ENCODE assay signal across 30 cellular contexts in genomic region chr20:36815454-36816091, GRCh38. TPM values are rescaled to one million over a fixed set of nuclear protein-coding genes. Genes with fewer than 3 reads are reported as not detected.
DNase-seq lines count a peak whose midpoint lies in the region; ATAC-seq, FAIRE-seq and TF ChIP-seq lines count a peak whose summit lies in the region.
"Had no signal": no experiment of that assay in that cellular context is flagged by ENCODE, and none has a peak within 500 bp of the region (broad histone marks: within the 10 kb centered on the region; RNA-seq: fewer than 3 reads in every experiment).

No MANE protein-coding gene starts in this region.

- no peak overlapping the region for H3K4me2 ChIP-seq in endothelial cell of umbilical vein (ENCODE audit: insufficient read depth, low read length)
- H3K4me2 ChIP-seq in osteoblast (ENCODE audit: insufficient read depth, low read length) = no peak overlapping the region
- H3K4me2 ChIP-seq: A549, SK-N-SH had no signal

- peaks cover 93% of the 10 kb centered on the region for H3K36me3 ChIP-seq in RWPE2 (ENCODE audit: low read depth)
- peaks cover 12 to 31% of the 10 kb centered on the region in 2 experiments for H3K36me3 ChIP-seq in endothelial cell of umbilical vein (ENCODE audit: control insufficient read depth in 2 of 2, extremely low read depth in 1 of 2, insufficient read depth in 2 of 2, low read length in 2 of 2)
- peaks cover 74% of the 10 kb centered on the region for H3K36me3 ChIP-seq in osteoblast (ENCODE audit: insufficient read depth, low read length)
- H3K36me3 ChIP-seq: uterus had no signal

- no peak for TF ChIP-seq POLR2A in endothelial cell of umbilical vein (IDR thresholded peaks at IDR 0.05; ENCODE audit: low read depth, low read length)

- no peak for ATAC-seq in RWPE2 (ENCODE audit: low read depth)
- ATAC-seq: A549; CD8-positive, alpha-beta T cell; T-helper 17 cell had no signal

- TF ChIP-seq CTCF in C4-2B (conservative IDR thresholded peaks at IDR 0.05) (no peak), RWPE2 (IDR thresholded peaks at IDR 0.05; ENCODE audit: poor library complexity, severe bottlenecking) (no peak), endothelial cell of umbilical vein (IDR thresholded peaks at IDR 0.05; ENCODE audit: extremely low read depth in 1 of 2, insufficient read depth in 1 of 2, low read depth in 1 of 2, low read length in 2 of 2) (no peak), osteoblast (IDR thresholded peaks at IDR 0.05; ENCODE audit: extremely low read depth, low read depth, low read length) (no peak)

- H3K4me3 ChIP-seq in RWPE2 (ENCODE audit: severe bottlenecking) (no peak overlapping the region), endothelial cell of umbilical vein (replicated peaks in 1 of 3; ENCODE audit: insufficient read depth in 1 of 3, low read depth in 1 of 3, low read length in 3 of 3) (no peak overlapping the region), osteoblast (ENCODE audit: insufficient read depth, low read length) (no peak overlapping the region)
- H3K4me3 ChIP-seq: A549, lung, MG63, right lobe of liver, uterus had no signal

- DNase-seq in RWPE2 (ENCODE audit: low spot score) = peak; percentile 85
- DNase-seq in endothelial cell of umbilical vein (ENCODE audit: low read depth, low spot score) = no peak
- DNase-seq in osteoblast (ENCODE audit: insufficient read length, low spot score, missing footprints) = peak; percentile 47
- no peak for DNase-seq in hepatic stellate cell (ENCODE audit: low spot score)
- no peak for DNase-seq in HUDEP-2 (lab: John Stamatoyannopoulos, UW; ENCODE audit: unreplicated experiment in 76 of 76)
- no peak for DNase-seq in MV-4-11 (lab: John Stamatoyannopoulos, UW)
- no peak for DNase-seq in NCI-H1694 treated with DMSO at 0.1 percent for 48 hours (lab: John Stamatoyannopoulos, UW)
- DNase-seq: activated CD4-positive, alpha-beta T cell treated with anti-CD3 and anti-CD28 coated beads for 4 hours; activated gamma-delta T cell; activated T-cell treated with anti-CD3 and anti-CD28 coated beads, Interleukin-2, amount 50 U/mL, for 1 hour; AML-193; CD8-positive, alpha-beta T cell; central memory CD4-positive, alpha-beta T cell; dermis blood vessel endothelial cell; DMS 273 treated with DMSO at 0.1 percent for 48 hours; EL; KBM-7; kidney glomerular epithelial cell; MG63; NCI-H2081 treated with DMSO at 0.1 percent for 48 hours; NCI-H774; right lobe of liver; SK-N-SH; stimulated activated CD4-positive, alpha-beta T cell treated with anti-CD3 and anti-CD28 coated beads, Interleukin-12 subunit alpha, Interleukin-12 subunit beta, amount 100 ng/mL, for 4 hours; stimulated activated CD4-positive, alpha-beta T cell treated with anti-CD3 and anti-CD28 coated beads, Interleukin-4, amount 100 ng/mL, for 1 hour; T-helper 17 cell; uterus had no signal

- H4K20me1 ChIP-seq in endothelial cell of umbilical vein (replicated peaks; ENCODE audit: control insufficient read depth, extremely low read depth, insufficient read depth, low read length) = no peaks in the 10 kb centered on the region
- peaks cover 8% of the 10 kb centered on the region for H4K20me1 ChIP-seq in osteoblast (ENCODE audit: insufficient read depth, low read length)

- CTCF ChIA-PET in endothelial cell of umbilical vein (lab: Charles Lee) = interaction anchor here (1.5 to 4.9 kb wide), 3 partner anchors 16 to 48 kb away, joined by 5 to 19 read pairs (median 8); a partner anchor contains a TSS

- no peaks in the 10 kb centered on the region for H3K4me1 ChIP-seq in RWPE2 (ENCODE audit: insufficient read depth, poor library complexity, severe bottlenecking)
- peaks cover 2% of the 10 kb centered on the region for H3K4me1 ChIP-seq in endothelial cell of umbilical vein (ENCODE audit: control insufficient read depth, extremely low read depth, insufficient read depth, low read length)
- H3K4me1 ChIP-seq in osteoblast (ENCODE audit: insufficient read depth, low read length) = peaks cover 5% of the 10 kb centered on the region
- H3K4me1 ChIP-seq: A549, right lobe of liver, uterus had no signal

- no peaks in the 10 kb centered on the region for H3K9me1 ChIP-seq in endothelial cell of umbilical vein (replicated peaks; ENCODE audit: control insufficient read depth, extremely low read depth, insufficient read depth, low read length)

- dilution Hi-C loops in endothelial cell of umbilical vein (cut with MboI; ENCODE audit: extremely low pct_ligation_motif_present, low sequenced_read_pairs) = no loop called here

- H2AFZ ChIP-seq in endothelial cell of umbilical vein (ENCODE audit: low read depth, low read length) = no peak overlapping the region
- no peak overlapping the region for H2AFZ ChIP-seq in osteoblast (ENCODE audit: low read length)

- no peaks in the 10 kb centered on the region for H3K27me3 ChIP-seq in RWPE2 (ENCODE audit: insufficient read depth, poor library complexity, severe bottlenecking)
- no peaks in the 10 kb centered on the region for H3K27me3 ChIP-seq in endothelial cell of umbilical vein (ENCODE audit: control insufficient read depth in 2 of 2, insufficient read depth in 2 of 2, low read length in 2 of 2)
- no peaks in the 10 kb centered on the region for H3K27me3 ChIP-seq in osteoblast (ENCODE audit: insufficient read depth, low read length)
- H3K27me3 ChIP-seq: MG63, right lobe of liver, uterus had no signal

- peak overlapping the region; percentile 5; the same call in 1 of the 2 replicates for H3K27ac ChIP-seq in C4-2B
- H3K27ac ChIP-seq in RWPE2 (ENCODE audit: poor library complexity, severe bottlenecking) = no peak overlapping the region
- no peak overlapping the region for H3K27ac ChIP-seq in endothelial cell of umbilical vein (ENCODE audit: insufficient read depth, low read depth, low read length)
- no peak overlapping the region for H3K27ac ChIP-seq in osteoblast (ENCODE audit: low read depth, low read length)
- H3K27ac ChIP-seq: A549, right lobe of liver, uterus had no signal

- H3K9me3 ChIP-seq in RWPE2 (ENCODE audit: severe bottlenecking) (no peaks in the 10 kb centered on the region), endothelial cell of umbilical vein (replicated peaks; ENCODE audit: control insufficient read depth, insufficient read depth, low read length) (no peaks in the 10 kb centered on the region), osteoblast (ENCODE audit: low read depth, low read length) (no peaks in the 10 kb centered on the region)
- H3K9me3 ChIP-seq: A549, MG63, right lobe of liver, SK-N-SH, uterus had no signal

- H3K79me2 ChIP-seq in endothelial cell of umbilical vein (ENCODE audit: control insufficient read depth, insufficient read depth, low read length) = peaks cover 1% of the 10 kb centered on the region
- peaks cover 40% of the 10 kb centered on the region for H3K79me2 ChIP-seq in osteoblast (ENCODE audit: insufficient read depth, low read length)

- no peak for FAIRE-seq in endothelial cell of umbilical vein (lab: Jason Lieb, UNC)
- FAIRE-seq: A549 had no signal

- no peak overlapping the region for H3K9ac ChIP-seq in endothelial cell of umbilical vein (replicated peaks; ENCODE audit: extremely low read depth, insufficient read depth, low read length)
- H3K9ac ChIP-seq: SK-N-SH had no signal

- intact Hi-C loops in endothelial cell of umbilical vein (cut with micrococcal nuclease) = no loop called here

- TSS peak; percentile 13 for BruUV-seq in endothelial cell of umbilical vein (replicated peaks; lab: Mats Ljungman, UMichigan)

- POLR2A ChIA-PET in endothelial cell of umbilical vein (lab: Charles Lee) = no interaction called here

TF ChIP-seq in endothelial cell of umbilical vein, 7 proteins besides CTCF, POLR2A, EP300 and RAD21:
- TF ChIP-seq POLR2AphosphoS5 (IDR thresholded peaks at IDR 0.05; ENCODE audit: insufficient read depth, low read depth, low read length) (no peak), MYC (IDR thresholded peaks at IDR 0.05; ENCODE audit: low read depth, low read length) (no peak), MAX (IDR thresholded peaks at IDR 0.05; ENCODE audit: insufficient read depth, insufficient read length) (no peak), FOS (IDR thresholded peaks at IDR 0.05; ENCODE audit: borderline replicate concordance, insufficient read depth, low read length) (no peak), EZH2 (IDR thresholded peaks at IDR 0.05; ENCODE audit: borderline replicate concordance, low read depth, low read length, severe bottlenecking) (no peak), GATA2 (IDR thresholded peaks at IDR 0.05; ENCODE audit: insufficient read depth, insufficient read length, low read depth, low read length) (no peak), JUN (IDR thresholded peaks at IDR 0.05; ENCODE audit: borderline replicate concordance, insufficient read depth, insufficient read length, low read depth) (no peak)
TF ChIP-seq in endothelial cell of umbilical vein: peak in this region for 0.

RNA-seq across cellular contexts. Expression of gene DSN1, which starts 42.0 kb away (rescaled TPM):
- 24.4 and 25.0 TPM in 2 replicates for total RNA-seq in endothelial cell of umbilical vein
- 8.4 and 11.0 TPM in 2 replicates for polyA plus RNA-seq in endothelial cell of umbilical vein
- polyA plus RNA-seq in endothelial cell of umbilical vein (2011; cell fraction: cytosol; rRNA removed) = 19.3 and 19.9 TPM in 2 replicates
- polyA plus RNA-seq in endothelial cell of umbilical vein (2011; cell fraction: nucleus; rRNA removed) = 14.6 and 21.5 TPM in 2 replicates
- polyA plus RNA-seq in endothelial cell of umbilical vein (2012) = 14.0 and 19.3 TPM in 2 replicates
- 9.1 and 12.0 TPM in 2 replicates for polyA minus RNA-seq in endothelial cell of umbilical vein
- 17.6 TPM for polyA minus RNA-seq in endothelial cell of umbilical vein (2011; cell fraction: cytosol; rRNA and poly(A)+ RNA removed)
- polyA minus RNA-seq in endothelial cell of umbilical vein (2011; cell fraction: nucleus; rRNA and poly(A)+ RNA removed) = 10.7 and 11.1 TPM in 2 replicates
- 8.0 and 9.7 TPM in 2 replicates for total RNA-seq in osteoblast

Comparison
In these comparisons a context has a peak if more than half of its experiments do, and no peak if none do; other contexts are left out.
1. DNase-seq: peak in RWPE2 (single experiment) and osteoblast (single experiment); none in endothelial cell of umbilical vein (single experiment), hepatic stellate cell (single experiment), HUDEP-2 (0 of 76), MV-4-11 (single experiment) and NCI-H1694 treated with DMSO at 0.1 percent for 48 hours (single experiment).